7 cellular contexts compared by ENCODE assay signal in the genomic region with DNA sequence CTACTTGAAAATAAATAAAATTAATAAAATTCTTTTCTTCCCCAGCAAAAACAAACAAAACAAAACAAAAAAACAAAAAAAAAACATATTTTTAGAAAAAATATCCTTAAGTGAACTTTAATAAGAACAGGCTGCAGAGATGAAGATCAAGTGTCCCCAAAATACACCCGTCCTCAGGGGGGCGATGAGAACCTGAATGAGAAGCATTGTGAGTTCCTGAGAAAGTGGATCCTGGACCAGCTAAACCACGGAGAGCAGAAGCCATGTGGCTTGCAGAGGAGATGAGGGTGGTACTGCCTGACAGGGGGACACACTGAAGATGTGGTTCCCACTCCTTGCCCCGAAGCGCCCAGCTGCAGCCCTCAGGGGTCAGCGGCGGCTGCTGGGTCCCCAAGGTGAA.
DNase-seq lines count a peak whose midpoint lies in the region; ATAC-seq and TF ChIP-seq lines count a peak whose summit lies in the region.

No MANE protein-coding gene starts in this region.

- H3K9me3 Mint-ChIP-seq in immature natural killer cell, result no peaks in the 10 kb centered on the region

- peaks cover 1 to 15% (median 3%) of the 10 kb centered on the region in 3 donors for H3K27me3 Mint-ChIP-seq in immature natural killer cell (ENCODE audit: low read depth in 3 of 3)

- peak overlapping the region in 1 of 5 donors; percentile 44 for H3K4me3 Mint-ChIP-seq in immature natural killer cell

- peak; percentile 6 for TF ChIP-seq CTCF in GM20000 (IDR thresholded peaks at IDR 0.05; ENCODE audit: extremely low read depth, missing control alignments)
- peak; percentile 63 for TF ChIP-seq CTCF in VCaP (conservative IDR thresholded peaks at IDR 0.05)

- H3K27ac Mint-ChIP-seq in immature natural killer cell, result peak overlapping the region in 3 of 6 donors; percentile 70 to 90 (median 78)

- 0 out of 2 replicates have a peak overlapping the region, but pooled peaks have one; percentile 10 for H3K27ac ChIP-seq in VCaP

- DNase-seq in COLO668 (lab: John Stamatoyannopoulos, UW; ENCODE audit: unreplicated experiment) (peak; percentile 21), GM20000 (ENCODE audit: low spot score) (no peak), immature natural killer cell (peak; percentile 40 to 47 (median 44))

- no peak for ATAC-seq in GM19324 (IDR thresholded peaks at IDR 0.05; ENCODE audit: low FRiP score, unreplicated experiment)
- ATAC-seq in GM18868 (IDR thresholded peaks at IDR 0.05; ENCODE audit: unreplicated experiment), result no peak
- no peak for ATAC-seq in GM19035 (IDR thresholded peaks at IDR 0.05; ENCODE audit: unreplicated experiment)

- H3K4me1 Mint-ChIP-seq in immature natural killer cell, result peaks cover 13 to 41% of the 10 kb centered on the region in 2 donors

- H3K36me3 Mint-ChIP-seq in immature natural killer cell, result peaks cover 0 to 24% (median 5%) of the 10 kb centered on the region in 3 donors
